18 cellular contexts compared by ENCODE assay signal in the genomic region with DNA sequence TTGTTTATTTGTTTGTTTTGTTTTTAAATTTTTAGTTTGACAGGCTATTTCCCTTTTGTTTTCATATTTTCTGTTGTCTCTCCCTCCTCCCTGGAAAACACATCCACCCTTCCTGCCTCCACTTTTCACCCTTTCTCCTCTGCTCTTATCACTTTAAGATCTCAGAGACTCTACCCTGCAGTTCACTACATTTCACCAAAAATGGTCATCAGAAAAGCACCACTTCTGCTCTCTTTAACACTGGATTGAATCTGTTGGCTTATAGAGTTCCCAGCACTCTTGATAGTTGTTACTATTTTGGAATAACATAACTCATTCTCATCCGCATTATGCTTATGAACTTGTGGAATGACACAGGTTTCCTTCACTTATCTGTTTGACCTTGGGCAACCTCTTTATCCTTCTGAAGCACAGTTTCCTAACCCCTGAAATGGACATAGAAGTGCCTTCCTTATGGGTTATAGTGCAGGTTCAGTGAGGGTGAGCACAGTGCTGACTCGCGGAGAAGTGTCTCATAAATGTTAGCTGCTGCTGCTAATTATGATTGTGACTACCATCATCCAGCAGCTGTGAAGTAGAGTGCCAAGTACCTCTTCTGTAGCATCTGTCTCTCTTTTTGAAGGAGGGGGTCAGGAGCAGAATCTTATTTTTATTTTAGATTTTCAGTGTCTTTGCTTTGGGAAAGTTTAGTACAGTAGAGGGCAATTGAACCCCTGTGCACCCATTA. TPM values are rescaled to one million over a fixed set of nuclear protein-coding genes. Genes with fewer than 3 reads are reported as not detected.
DNase-seq lines count a peak whose midpoint lies in the region; ATAC-seq and TF ChIP-seq lines count a peak whose summit lies in the region.
"Had no signal": no experiment of that assay in that cellular context is flagged by ENCODE, and none has a peak within 500 bp of the region (broad histone marks: within the 10 kb centered on the region; RNA-seq: fewer than 3 reads in every experiment).

No MANE protein-coding gene starts in this region.

- peaks cover 12% of the 10 kb centered on the region for H3K36me3 Mint-ChIP-seq in type B pancreatic cell
- H3K36me3 Mint-ChIP-seq: CD8-positive, alpha-beta memory T cell; stimulated activated naive B cell treated with anti-CD40 and anti-IgM and Interleukin-4, amounts not matched to agents 10 μg/mL and 1 μg/mL and 100 μg/mL, for 72 hours had no signal

- H3K36me3 ChIP-seq in heart right ventricle: no peaks in the 10 kb centered on the region
- no peaks in the 10 kb centered on the region for H3K36me3 ChIP-seq in Panc1 (ENCODE audit: control insufficient read depth, insufficient read depth, low read length)
- H3K36me3 ChIP-seq in PC-3 (ENCODE audit: low read depth, low read length): no peaks in the 10 kb centered on the region
- H3K36me3 ChIP-seq: adrenal gland, upper lobe of right lung had no signal

- peaks cover 90% of the 10 kb centered on the region for H3K79me2 ChIP-seq in PC-3 (ENCODE audit: low read length)

- no peaks in the 10 kb centered on the region for H3K9me3 Mint-ChIP-seq in type B pancreatic cell
- H3K9me3 Mint-ChIP-seq: activated CD4-positive, alpha-beta memory T cell treated with anti-CD3 and anti-CD28 coated beads, Interleukin-2, amount 10 ng/mL, durations not matched to agents 7 days and 5 days; endodermal cell; stimulated activated naive B cell treated with anti-CD40 and anti-IgM and Interleukin-4, amounts not matched to agents 10 μg/mL and 1 μg/mL and 100 μg/mL, for 72 hours had no signal

- CTCF ChIA-PET in Panc1 (lab: Charles Lee): interaction anchor here (0.7 kb wide), 2 partner anchors 322 to 357 kb away, joined by 4 read pairs; no protein-coding TSS in a partner anchor
- CTCF ChIA-PET in PC-3 (lab: Charles Lee): no interaction called here

- TF ChIP-seq CTCF in heart right ventricle (IDR thresholded peaks at IDR 0.05) (no peak), Panc1 (IDR thresholded peaks at IDR 0.05) (no peak), type B pancreatic cell (conservative IDR thresholded peaks at IDR 0.05) (no peak), PC-3 (conservative IDR thresholded peaks at IDR 0.05; ENCODE audit: low read depth, low read length) (no peak)

- H3K4me1 ChIP-seq in heart right ventricle (peaks cover 23 to 98% (median 79%) of the 10 kb centered on the region in 9 donors), Panc1 (ENCODE audit: control insufficient read depth, insufficient read depth, low read length) (peaks cover 90% of the 10 kb centered on the region), PC-3 (ENCODE audit: insufficient read depth, low read length) (peaks cover 83% of the 10 kb centered on the region)

- no peaks in the 10 kb centered on the region for H3K27me3 Mint-ChIP-seq in type B pancreatic cell

- H2AFZ ChIP-seq in PC-3 (ENCODE audit: low read length): no peak overlapping the region

- DNase-seq in heart right ventricle (no peak), cardiac septum (ENCODE audit: low spot score) (no peak), Panc1 (ENCODE audit: low read depth, low spot score) (no peak), myocyte (ENCODE audit: low read depth) (peak; percentile 56), type B pancreatic cell (ENCODE audit: extremely low spot score, unreplicated experiment) (no peak), PC-3 (no peak)
- no peak for DNase-seq in activated naive CD4-positive, alpha-beta T cell treated with Interleukin-2 at 50 U/mL for 16 hours
- DNase-seq: activated CD4-positive, alpha-beta memory T cell treated with anti-CD3 and anti-CD28 coated beads, Interleukin-2, amount 10 ng/mL, durations not matched to agents 7 days and 5 days; adrenal gland; CD8-positive, alpha-beta memory T cell; endodermal cell; NCI-H1436; stimulated activated naive B cell treated with anti-CD40 and anti-IgM and Interleukin-4, amounts not matched to agents 10 μg/mL and 1 μg/mL and 100 μg/mL, for 72 hours; upper lobe of right lung had no signal

- BruUV-seq in Panc1 (replicated peaks; lab: Mats Ljungman, UMichigan) (no TSS peak), PC-3 (replicated peaks; lab: Mats Ljungman, UMichigan) (no TSS peak)

- no peak overlapping the region for H3K4me2 ChIP-seq in PC-3 (ENCODE audit: low read length)
- H3K4me2 ChIP-seq: KMS-11 had no signal

- POLR2A ChIA-PET in Panc1 (lab: Charles Lee) (no interaction called here), PC-3 (lab: Charles Lee; ENCODE audit: unreplicated experiment) (no interaction called here)

- peak overlapping the region; percentile 72 for H3K4me3 Mint-ChIP-seq in type B pancreatic cell
- H3K4me3 Mint-ChIP-seq: activated CD4-positive, alpha-beta memory T cell treated with anti-CD3 and anti-CD28 coated beads, Interleukin-2, amount 10 ng/mL, durations not matched to agents 7 days and 5 days; CD8-positive, alpha-beta memory T cell; endodermal cell; stimulated activated naive B cell treated with anti-CD40 and anti-IgM and Interleukin-4, amounts not matched to agents 10 μg/mL and 1 μg/mL and 100 μg/mL, for 72 hours had no signal

- H3F3A ChIP-seq in PC-3 (ENCODE audit: low read length, unreplicated experiment): peaks cover 10% of the 10 kb centered on the region

- no peak overlapping the region for H3K9ac ChIP-seq in PC-3 (ENCODE audit: low read length)
- H3K9ac ChIP-seq: KMS-11 had no signal

- H3K4me3 ChIP-seq in heart right ventricle (no peak overlapping the region), Panc1 (ENCODE audit: low read depth in 2 of 2, low read length in 2 of 2) (no peak overlapping the region), PC-3 (ENCODE audit: low read length) (no peak overlapping the region)
- H3K4me3 ChIP-seq: adrenal gland, GM12878, upper lobe of right lung had no signal

- peak overlapping the region; percentile 99 for H3K27ac Mint-ChIP-seq in type B pancreatic cell
- H3K27ac Mint-ChIP-seq: activated CD4-positive, alpha-beta memory T cell treated with anti-CD3 and anti-CD28 coated beads, Interleukin-2, amount 10 ng/mL, durations not matched to agents 7 days and 5 days; CD8-positive, alpha-beta memory T cell; stimulated activated naive B cell treated with anti-CD40 and anti-IgM and Interleukin-4, amounts not matched to agents 10 μg/mL and 1 μg/mL and 100 μg/mL, for 72 hours had no signal

- 33 to 49% methylated on average over 3 of the region's 3 CpGs for WGBS in heart right ventricle, 2 donors

- H3K9me3 ChIP-seq in heart right ventricle (no peaks in the 10 kb centered on the region), Panc1 (ENCODE audit: control insufficient read depth, insufficient read depth, low read depth, low read length) (no peaks in the 10 kb centered on the region), PC-3 (ENCODE audit: low read length) (no peaks in the 10 kb centered on the region)
- H3K9me3 ChIP-seq: adrenal gland, upper lobe of right lung had no signal

- H3K4me1 Mint-ChIP-seq in type B pancreatic cell (ENCODE audit: unreplicated experiment): peaks cover 88% of the 10 kb centered on the region
- H3K4me1 Mint-ChIP-seq: CD8-positive, alpha-beta memory T cell; stimulated activated naive B cell treated with anti-CD40 and anti-IgM and Interleukin-4, amounts not matched to agents 10 μg/mL and 1 μg/mL and 100 μg/mL, for 72 hours had no signal

- peaks cover 25% of the 10 kb centered on the region for H4K20me1 ChIP-seq in PC-3 (ENCODE audit: low read length)

- H3K27me3 ChIP-seq in heart right ventricle (peaks cover 0 to 21% (median 0%) of the 10 kb centered on the region in 7 donors), Panc1 (ENCODE audit: control insufficient read depth, insufficient read depth, low read length) (no peaks in the 10 kb centered on the region), PC-3 (ENCODE audit: low read length) (no peaks in the 10 kb centered on the region)
- H3K27me3 ChIP-seq: adrenal gland, upper lobe of right lung had no signal

- ATAC-seq in heart right ventricle: peak in 1 of 8 donors; percentile 19
- ATAC-seq in Panc1: no peak
- ATAC-seq in GM21515 (IDR thresholded peaks at IDR 0.05; ENCODE audit: unreplicated experiment): no peak
- no peak for ATAC-seq in PC-3
- ATAC-seq: GM12878; stimulated activated naive B cell treated with anti-CD40 and anti-IgM and Interleukin-4, amounts not matched to agents 10 μg/mL and 1 μg/mL and 100 μg/mL, for 72 hours; upper lobe of right lung had no signal

- in situ Hi-C loops in Panc1 (cut with HindIII; ENCODE audit: low pct_unique_long_range_greater_than_20kb, low sequenced_read_pairs): no loop called here

- H3K9me2 ChIP-seq in PC-3 (replicated peaks; ENCODE audit: low read length): no peaks in the 10 kb centered on the region

- intact Hi-C loops in heart right ventricle (cut with DNase I): loop anchor here in 1 of 10 donors (5.0 kb wide), 1 partner anchor 58 kb away; no protein-coding TSS in a partner anchor
- intact Hi-C loops in cardiac septum (cut with DNase I): no loop called here
- intact Hi-C loops in Panc1 (cut with micrococcal nuclease; ENCODE audit: unreplicated experiment): no loop called here
- intact Hi-C loops in PC-3 (cut with micrococcal nuclease): no loop called here

- peak overlapping the region in 8 of 10 donors; percentile 25 to 92 (median 42) for H3K27ac ChIP-seq in heart right ventricle
- H3K27ac ChIP-seq in Panc1 (ENCODE audit: low read length): peak overlapping the region; percentile 97
- no peak overlapping the region for H3K27ac ChIP-seq in PC-3 (ENCODE audit: low read length)
- H3K27ac ChIP-seq: HL-60, KMS-11, upper lobe of right lung had no signal

RNA-seq across cellular contexts. Expression of a gene that starts 15.0 kb away (rescaled TPM):
- total RNA-seq in heart right ventricle (100 to 1,000 TPM; 107 to 138 (median 117) TPM), cardiac septum (103 TPM), Panc1 (2021; ENCODE audit: unreplicated experiment) (102 TPM), myocyte (131 and 136 TPM in 2 replicates), type B pancreatic cell (ENCODE audit: low replicate concordance) (91.8 and 99.3 TPM in 2 replicates), PC-3 (2014; rRNA removed) (70.2 and 148 TPM in 2 replicates)
- polyA plus RNA-seq in heart right ventricle: 10 to 100 TPM; 12.7 to 19.1 TPM
- polyA plus RNA-seq in Panc1 (2012; ENCODE audit: insufficient read length): 37.0 TPM
- 68.1 TPM for polyA plus RNA-seq in myocyte (2012)
- polyA plus RNA-seq: CD8-positive, alpha-beta memory T cell had no signal
